10 cellular contexts compared by ENCODE assay signal in genomic region chr6:473759-474453, GRCh38.
A peak's percentile ranks its signal among the peaks of the same experiment; 100 is the strongest.
DNase-seq lines count a peak whose midpoint lies in the region; ATAC-seq, FAIRE-seq and TF ChIP-seq lines count a peak whose summit lies in the region.
"Had no signal": no experiment of that assay in that cellular context is flagged by ENCODE, and none has a peak within 500 bp of the region (broad histone marks: within the 10 kb centered on the region; RNA-seq: fewer than 3 reads in every experiment).

No MANE protein-coding gene starts in this region.

- TF ChIP-seq CTCF in CD8-positive, alpha-beta T cell (IDR thresholded peaks at IDR 0.05): no peak
- TF ChIP-seq CTCF in activated CD8-positive, alpha-beta T cell treated with anti-CD3 and anti-CD28 coated beads for 36 hours (IDR thresholded peaks at IDR 0.05): no peak
- TF ChIP-seq CTCF in HepG2 (CRISPR knock-in tag; IDR thresholded peaks at IDR 0.05) (no peak), coronary artery (IDR thresholded peaks at IDR 0.05) (no peak)

- in situ Hi-C loops in HepG2 (cut with HindIII; ENCODE audit: extremely low pct_ligation_motif_present, low pct_unique_long_range_greater_than_20kb): no loop called here

- WGBS in HepG2 (ENCODE audit: low lambda C conversion rate): 65% methylated on average over 17 of the region's 27 CpGs

- H3K79me2 ChIP-seq in HepG2 (ENCODE audit: insufficient read depth, low read length): no peaks in the 10 kb centered on the region

- H3K27ac ChIP-seq in BLaER1 (peak overlapping the region; percentile 74), HepG2 (ENCODE audit: extremely low read length, insufficient read depth, low read length) (no peak overlapping the region), coronary artery (no peak overlapping the region)
- no peak overlapping the region for H3K27ac ChIP-seq in CD8-positive, alpha-beta T cell (ENCODE audit: low read depth, low read length)
- H3K27ac ChIP-seq: testis had no signal

- peak overlapping the region; percentile 41 for H3K27ac Mint-ChIP-seq in CD8-positive, alpha-beta T cell
- peak overlapping the region; percentile 88 for H3K27ac Mint-ChIP-seq in activated CD8-positive, alpha-beta T cell treated with anti-CD3 and anti-CD28 coated beads for 36 hours

- H3K4me1 Mint-ChIP-seq in CD8-positive, alpha-beta T cell (ENCODE audit: low read depth): peaks cover 42% of the 10 kb centered on the region
- H3K4me1 Mint-ChIP-seq in activated CD8-positive, alpha-beta T cell treated with anti-CD3 and anti-CD28 coated beads for 36 hours (ENCODE audit: low read depth): peaks cover 66% of the 10 kb centered on the region

- POLR2A ChIA-PET in CD8-positive, alpha-beta T cell (lab: Charles Lee): interaction anchor here (2.8 to 3.0 kb wide), 2 partner anchors 16 to 27 kb away, joined by 9 to 18 read pairs; no protein-coding TSS in a partner anchor
- POLR2A ChIA-PET in activated CD8-positive, alpha-beta T cell treated with anti-CD3 and anti-CD28 coated beads for 36 hours (lab: Charles Lee): interaction anchor here (0.7 to 29.9 kb wide), 13 partner anchors 11 to 71 kb away, joined by 4 to 853 read pairs (median 10); partner anchors contain the start of gene IRF4
- POLR2A ChIA-PET in HepG2 (lab: Yijun Ruan, JAX): no interaction called here

- H3K4me3 ChIP-seq in BLaER1 (0 out of 2 replicates have a peak overlapping the region, but pooled peaks have one; percentile 27), HepG2 (replicated peaks in 1 of 3; ENCODE audit: insufficient read depth in 1 of 3, low read depth in 2 of 3, low read length in 3 of 3) (no peak overlapping the region), coronary artery (no peak overlapping the region)
- peak overlapping the region; percentile 26 for H3K4me3 ChIP-seq in CD8-positive, alpha-beta T cell (ENCODE audit: low read depth, low read length)
- H3K4me3 ChIP-seq: testis had no signal

- H3K36me3 Mint-ChIP-seq in CD8-positive, alpha-beta T cell: no peaks in the 10 kb centered on the region
- peaks cover 2% of the 10 kb centered on the region for H3K36me3 Mint-ChIP-seq in activated CD8-positive, alpha-beta T cell treated with anti-CD3 and anti-CD28 coated beads for 36 hours (ENCODE audit: low read depth)

- peak overlapping the region; percentile 74 for H3K4me3 Mint-ChIP-seq in CD8-positive, alpha-beta T cell
- H3K4me3 Mint-ChIP-seq in activated CD8-positive, alpha-beta T cell treated with anti-CD3 and anti-CD28 coated beads for 36 hours: peak overlapping the region; percentile 40

- H3K4me1 ChIP-seq in BLaER1: peaks cover 73% of the 10 kb centered on the region
- H3K4me1 ChIP-seq in CD8-positive, alpha-beta T cell (ENCODE audit: insufficient read depth, low read length): peaks cover 24% of the 10 kb centered on the region
- peaks cover 6% of the 10 kb centered on the region for H3K4me1 ChIP-seq in HepG2 (ENCODE audit: insufficient read depth, low read length)
- H3K4me1 ChIP-seq: testis had no signal

- peak overlapping the region; percentile 56; the same call in 1 of the 2 replicates for H3K9ac ChIP-seq in BLaER1
- H3K9ac ChIP-seq in HepG2 (ENCODE audit: insufficient read depth, low read depth, low read length): no peak overlapping the region

- BruUV-seq in HepG2 (replicated peaks; lab: Mats Ljungman, UMichigan): no TSS peak

- H3K27me3 Mint-ChIP-seq in CD8-positive, alpha-beta T cell (ENCODE audit: low read depth): peaks cover 2% of the 10 kb centered on the region
- H3K27me3 Mint-ChIP-seq in activated CD8-positive, alpha-beta T cell treated with anti-CD3 and anti-CD28 coated beads for 36 hours: no peaks in the 10 kb centered on the region

- H3K36me3 ChIP-seq in BLaER1 (no peaks in the 10 kb centered on the region), HepG2 (replicated peaks in 1 of 2; ENCODE audit: control insufficient read depth in 1 of 2, insufficient read depth in 2 of 2, low read length in 2 of 2) (no peaks in the 10 kb centered on the region)
- no peaks in the 10 kb centered on the region for H3K36me3 ChIP-seq in CD8-positive, alpha-beta T cell (ENCODE audit: insufficient read depth, low read length)

- H3K27me3 ChIP-seq in BLaER1 (no peaks in the 10 kb centered on the region), HepG2 (ENCODE audit: control insufficient read depth in 1 of 2, insufficient read depth in 2 of 2, low read length in 2 of 2) (peaks cover 2 to 27% of the 10 kb centered on the region in 2 experiments; a peak in 2 of 5 replicates)
- H3K27me3 ChIP-seq in CD8-positive, alpha-beta T cell (ENCODE audit: insufficient read depth, low read length): no peaks in the 10 kb centered on the region
- H3K27me3 ChIP-seq: testis had no signal

- no peak overlapping the region for H2AFZ ChIP-seq in HepG2 (ENCODE audit: low read length)

- FAIRE-seq in HepG2 (lab: Jason Lieb, UNC): no peak

- H3K9me3 ChIP-seq in BLaER1 (no peaks in the 10 kb centered on the region), HepG2 (ENCODE audit: low read length) (no peaks in the 10 kb centered on the region)
- no peaks in the 10 kb centered on the region for H3K9me3 ChIP-seq in CD8-positive, alpha-beta T cell (ENCODE audit: low read length)
- H3K9me3 ChIP-seq: testis had no signal

- TF ChIP-seq POLR2A in HepG2 (IDR thresholded peaks at IDR 0.05; ENCODE audit: insufficient read depth in 1 of 2, low read depth in 2 of 2, low read length in 2 of 2): no peak

- no peak for TF ChIP-seq EP300 in HepG2 (IDR thresholded peaks at IDR 0.05; ENCODE audit: low read depth in 2 of 2, low read length in 2 of 2)
- TF ChIP-seq EP300 in HepG2 (CRISPR knock-in tag; IDR thresholded peaks at IDR 0.05; ENCODE audit: borderline replicate concordance): no peak

- H3K4me2 ChIP-seq in BLaER1 (peak overlapping the region; percentile 84), HepG2 (ENCODE audit: low read depth, low read length) (no peak overlapping the region)

- CTCF ChIA-PET in CD8-positive, alpha-beta T cell (lab: Charles Lee): interaction anchor here (1.2 to 1.8 kb wide), 4 partner anchors 10 to 285 kb away, joined by 3 to 8 read pairs (median 4); no protein-coding TSS in a partner anchor
- CTCF ChIA-PET in activated CD8-positive, alpha-beta T cell treated with anti-CD3 and anti-CD28 coated beads for 36 hours (lab: Charles Lee): interaction anchor here (1.3 to 1.8 kb wide), 3 partner anchors 12 to 25 kb away, joined by 3 to 7 read pairs (median 5); no protein-coding TSS in a partner anchor
- CTCF ChIA-PET in HepG2 (lab: Yijun Ruan, JAX; ENCODE audit: low intra/inter-chr PET ratio, low total read pairs): no interaction called here

- no peak for DNase-seq in CD8-positive, alpha-beta T cell
- no peak for DNase-seq in activated CD8-positive, alpha-beta T cell treated with anti-CD3 and anti-CD28 coated beads for 36 hours
- DNase-seq in HepG2 (ENCODE audit: low spot score) (no peak), NCI-H82 treated with DMSO at 0.1 percent for 48 hours (lab: John Stamatoyannopoulos, UW; ENCODE audit: unreplicated experiment) (no peak), OCI-M2 (lab: John Stamatoyannopoulos, UW; ENCODE audit: unreplicated experiment) (no peak), coronary artery (ENCODE audit: low spot score) (no peak)
- DNase-seq: NCI-H2029, SHP77 treated with DMSO at 0.1 percent for 48 hours, testis had no signal

- H3K9me3 Mint-ChIP-seq in CD8-positive, alpha-beta T cell: no peaks in the 10 kb centered on the region
- H3K9me3 Mint-ChIP-seq in activated CD8-positive, alpha-beta T cell treated with anti-CD3 and anti-CD28 coated beads for 36 hours: no peaks in the 10 kb centered on the region

- intact Hi-C loops in CD8-positive, alpha-beta T cell (cut with DNase I, micrococcal nuclease): loop anchor here in 1 of 2 experiments (2.0 kb wide), 2 partner anchors 17 to 29 kb away; no protein-coding TSS in a partner anchor
- intact Hi-C loops in activated CD8-positive, alpha-beta T cell treated with anti-CD3 and anti-CD28 coated beads for 36 hours (cut with micrococcal nuclease): no loop called here
- intact Hi-C loops in HepG2 (cut with micrococcal nuclease; ENCODE audit: unreplicated experiment): no loop called here

- no peak for TF ChIP-seq RAD21 in HepG2 (CRISPR knock-in tag; IDR thresholded peaks at IDR 0.05)

- ATAC-seq in CD8-positive, alpha-beta T cell: no peak
- no peak for ATAC-seq in activated CD8-positive, alpha-beta T cell treated with anti-CD3 and anti-CD28 coated beads for 36 hours
- peak; percentile 52 for ATAC-seq in HepG2

- H4K20me1 ChIP-seq in BLaER1: no peaks in the 10 kb centered on the region
- no peaks in the 10 kb centered on the region for H4K20me1 ChIP-seq in HepG2 (ENCODE audit: insufficient read depth, low read length)

TF ChIP-seq in HepG2, 621 proteins besides CTCF, POLR2A, EP300 and RAD21 (continues in another document):
- TF ChIP-seq GLI4 (CRISPR knock-in tag; IDR thresholded peaks at IDR 0.05; ENCODE audit: borderline replicate concordance): no peak
- no peak for TF ChIP-seq CC2D1A (CRISPR knock-in tag; IDR thresholded peaks at IDR 0.05)
- TF ChIP-seq ZNF468 (CRISPR knock-in tag; IDR thresholded peaks at IDR 0.05): no peak
- no peak for TF ChIP-seq FOXO1 (CRISPR knock-in tag; IDR thresholded peaks at IDR 0.05)
- no peak for TF ChIP-seq ZFY (CRISPR knock-in tag; IDR thresholded peaks at IDR 0.05)
- TF ChIP-seq WIZ (CRISPR knock-in tag; IDR thresholded peaks at IDR 0.05): no peak
- no peak for TF ChIP-seq RBM39 (IDR thresholded peaks at IDR 0.05; ENCODE audit: low read depth, low read length, poor library complexity, severe bottlenecking)
- TF ChIP-seq CREB1 (IDR thresholded peaks at IDR 0.05): no peak
- TF ChIP-seq CREB1 (CRISPR knock-in tag; IDR thresholded peaks at IDR 0.05): no peak
- no peak for TF ChIP-seq ZNF556 (CRISPR knock-in tag; IDR thresholded peaks at IDR 0.05; ENCODE audit: borderline replicate concordance)

Comparison
In these comparisons a context has a peak if more than half of its experiments do, and no peak if none do; other contexts are left out.
1. H3K4me3 ChIP-seq: peak in BLaER1 (single experiment) and CD8-positive, alpha-beta T cell (single experiment); none in HepG2 (0 of 3) and coronary artery (single experiment).